ENCODE assay signal across 1 cellular context in the genomic region with DNA sequence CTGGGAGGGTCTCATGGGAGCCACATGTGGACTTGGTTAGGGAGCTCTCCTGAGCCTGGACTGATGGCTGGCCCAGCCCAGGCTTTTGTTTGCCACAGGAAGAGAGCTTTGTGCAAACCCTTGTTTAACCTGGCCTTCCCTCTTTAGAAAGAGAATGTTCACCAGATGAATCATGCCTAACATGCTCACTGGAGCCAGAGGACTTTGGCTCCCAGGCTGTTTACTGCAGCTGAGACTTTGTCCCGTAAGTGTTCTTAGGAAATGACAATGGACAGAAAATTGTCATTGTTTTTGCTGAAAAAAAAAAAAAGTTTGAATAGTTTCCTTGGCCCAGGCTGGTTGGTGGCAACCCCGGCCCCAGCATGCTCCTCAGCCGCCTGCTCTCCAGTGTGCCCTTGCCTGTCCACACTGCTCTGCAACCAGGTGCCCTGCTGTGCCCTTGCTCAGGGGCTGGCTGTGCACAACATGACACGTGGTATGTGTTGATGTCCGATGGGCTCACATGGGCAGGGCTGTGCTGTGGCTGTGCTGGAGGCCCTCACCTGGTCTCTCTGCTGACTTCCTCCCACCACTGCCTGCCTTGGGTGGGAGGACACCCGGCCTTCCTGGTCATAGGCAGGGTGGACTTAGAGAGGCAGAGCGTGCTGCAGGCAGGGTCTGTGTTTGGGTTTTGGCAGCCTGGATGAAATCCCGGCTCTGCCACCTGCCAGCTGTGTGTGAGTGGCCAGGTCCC.
TF ChIP-seq lines count a peak whose summit lies in the region.

No MANE protein-coding gene starts in this region.

TF ChIP-seq in HepG2, 621 proteins besides CTCF, POLR2A, EP300 and RAD21 (continued from another document and continues in another):
- TF ChIP-seq, protein P1, sequence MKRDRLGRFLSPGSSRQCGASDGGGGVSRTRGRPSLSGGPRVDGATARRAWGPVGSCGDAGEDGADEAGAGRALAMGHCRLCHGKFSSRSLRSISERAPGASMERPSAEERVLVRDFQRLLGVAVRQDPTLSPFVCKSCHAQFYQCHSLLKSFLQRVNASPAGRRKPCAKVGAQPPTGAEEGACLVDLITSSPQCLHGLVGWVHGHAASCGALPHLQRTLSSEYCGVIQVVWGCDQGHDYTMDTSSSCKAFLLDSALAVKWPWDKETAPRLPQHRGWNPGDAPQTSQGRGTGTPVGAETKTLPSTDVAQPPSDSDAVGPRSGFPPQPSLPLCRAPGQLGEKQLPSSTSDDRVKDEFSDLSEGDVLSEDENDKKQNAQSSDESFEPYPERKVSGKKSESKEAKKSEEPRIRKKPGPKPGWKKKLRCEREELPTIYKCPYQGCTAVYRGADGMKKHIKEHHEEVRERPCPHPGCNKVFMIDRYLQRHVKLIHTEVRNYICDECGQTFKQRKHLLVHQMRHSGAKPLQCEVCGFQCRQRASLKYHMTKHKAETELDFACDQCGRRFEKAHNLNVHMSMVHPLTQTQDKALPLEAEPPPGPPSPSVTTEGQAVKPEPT (CRISPR knock-in tag; IDR thresholded peaks at IDR 0.05; ENCODE audit: low read depth), result peak; percentile 79; the same call in 1 of the 2 replicates
- peak; percentile 13 for TF ChIP-seq YY1 (IDR thresholded peaks at IDR 0.05; ENCODE audit: insufficient read depth, insufficient replicate concordance, low read depth, low read length)
- TF ChIP-seq, protein P2, sequence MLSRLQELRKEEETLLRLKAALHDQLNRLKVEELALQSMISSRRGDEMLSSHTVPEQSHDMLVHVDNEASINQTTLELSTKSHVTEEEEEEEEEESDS (CRISPR knock-in tag; IDR thresholded peaks at IDR 0.05; ENCODE audit: borderline replicate concordance), result 0 out of 2 replicates have a peak, but pooled peaks have one; percentile 69
- TF ChIP-seq, protein P3, sequence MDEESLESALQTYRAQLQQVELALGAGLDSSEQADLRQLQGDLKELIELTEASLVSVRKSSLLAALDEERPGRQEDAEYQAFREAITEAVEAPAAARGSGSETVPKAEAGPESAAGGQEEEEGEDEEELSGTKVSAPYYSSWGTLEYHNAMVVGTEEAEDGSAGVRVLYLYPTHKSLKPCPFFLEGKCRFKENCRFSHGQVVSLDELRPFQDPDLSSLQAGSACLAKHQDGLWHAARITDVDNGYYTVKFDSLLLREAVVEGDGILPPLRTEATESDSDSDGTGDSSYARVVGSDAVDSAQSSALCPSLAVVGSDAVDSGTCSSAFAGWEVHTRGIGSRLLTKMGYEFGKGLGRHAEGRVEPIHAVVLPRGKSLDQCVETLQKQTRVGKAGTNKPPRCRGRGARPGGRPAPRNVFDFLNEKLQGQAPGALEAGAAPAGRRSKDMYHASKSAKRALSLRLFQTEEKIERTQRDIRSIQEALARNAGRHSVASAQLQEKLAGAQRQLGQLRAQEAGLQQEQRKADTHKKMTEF (CRISPR knock-in tag; IDR thresholded peaks at IDR 0.05), result peak; percentile 91
- no peak for TF ChIP-seq RFX3 (CRISPR knock-in tag; IDR thresholded peaks at IDR 0.05)
- TF ChIP-seq, protein P4, sequence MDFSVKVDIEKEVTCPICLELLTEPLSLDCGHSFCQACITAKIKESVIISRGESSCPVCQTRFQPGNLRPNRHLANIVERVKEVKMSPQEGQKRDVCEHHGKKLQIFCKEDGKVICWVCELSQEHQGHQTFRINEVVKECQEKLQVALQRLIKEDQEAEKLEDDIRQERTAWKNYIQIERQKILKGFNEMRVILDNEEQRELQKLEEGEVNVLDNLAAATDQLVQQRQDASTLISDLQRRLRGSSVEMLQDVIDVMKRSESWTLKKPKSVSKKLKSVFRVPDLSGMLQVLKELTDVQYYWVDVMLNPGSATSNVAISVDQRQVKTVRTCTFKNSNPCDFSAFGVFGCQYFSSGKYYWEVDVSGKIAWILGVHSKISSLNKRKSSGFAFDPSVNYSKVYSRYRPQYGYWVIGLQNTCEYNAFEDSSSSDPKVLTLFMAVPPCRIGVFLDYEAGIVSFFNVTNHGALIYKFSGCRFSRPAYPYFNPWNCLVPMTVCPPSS (IDR thresholded peaks at IDR 0.05), result no peak
- TF ChIP-seq, protein P5, sequence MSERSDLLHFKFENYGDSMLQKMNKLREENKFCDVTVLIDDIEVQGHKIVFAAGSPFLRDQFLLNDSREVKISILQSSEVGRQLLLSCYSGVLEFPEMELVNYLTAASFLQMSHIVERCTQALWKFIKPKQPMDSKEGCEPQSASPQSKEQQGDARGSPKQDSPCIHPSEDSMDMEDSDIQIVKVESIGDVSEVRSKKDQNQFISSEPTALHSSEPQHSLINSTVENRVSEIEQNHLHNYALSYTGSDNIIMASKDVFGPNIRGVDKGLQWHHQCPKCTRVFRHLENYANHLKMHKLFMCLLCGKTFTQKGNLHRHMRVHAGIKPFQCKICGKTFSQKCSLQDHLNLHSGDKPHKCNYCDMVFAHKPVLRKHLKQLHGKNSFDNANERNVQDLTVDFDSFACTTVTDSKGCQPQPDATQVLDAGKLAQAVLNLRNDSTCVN (CRISPR knock-in tag; IDR thresholded peaks at IDR 0.05; ENCODE audit: borderline replicate concordance), result peak; percentile 78
- TF ChIP-seq ZNF557 (CRISPR knock-in tag; IDR thresholded peaks at IDR 0.05), result no peak
- no peak for TF ChIP-seq TP53 (CRISPR knock-in tag; conservative IDR thresholded peaks at IDR 0.05)
- TF ChIP-seq ZFP36L1 (CRISPR knock-in tag; IDR thresholded peaks at IDR 0.05), result peak; percentile 77
- TF ChIP-seq ZFP82 (CRISPR knock-in tag; IDR thresholded peaks at IDR 0.05; ENCODE audit: borderline replicate concordance), result no peak
- TF ChIP-seq ZNF335 (CRISPR knock-in tag; IDR thresholded peaks at IDR 0.05), result no peak
- TF ChIP-seq RELA (CRISPR knock-in tag; IDR thresholded peaks at IDR 0.05), result no peak
- peak; percentile 70; the same call in 1 of the 2 replicates for TF ChIP-seq ZNF501 (CRISPR knock-in tag; IDR thresholded peaks at IDR 0.05)
- TF ChIP-seq ZBTB8A (CRISPR knock-in tag; IDR thresholded peaks at IDR 0.05; ENCODE audit: borderline replicate concordance, low read depth), result no peak
- TF ChIP-seq MIER2 (CRISPR knock-in tag; IDR thresholded peaks at IDR 0.05), result peak; percentile 69; the same call in 1 of the 2 replicates
- TF ChIP-seq FOSL1 (CRISPR knock-in tag; IDR thresholded peaks at IDR 0.05; ENCODE audit: borderline replicate concordance), result peak; percentile 81; the same call in 1 of the 2 replicates
- TF ChIP-seq, protein P6, sequence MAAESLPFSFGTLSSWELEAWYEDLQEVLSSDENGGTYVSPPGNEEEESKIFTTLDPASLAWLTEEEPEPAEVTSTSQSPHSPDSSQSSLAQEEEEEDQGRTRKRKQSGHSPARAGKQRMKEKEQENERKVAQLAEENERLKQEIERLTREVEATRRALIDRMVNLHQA (CRISPR knock-in tag; IDR thresholded peaks at IDR 0.05), result no peak
- TF ChIP-seq NFRKB (IDR thresholded peaks at IDR 0.05), result no peak
- TF ChIP-seq, protein P7, sequence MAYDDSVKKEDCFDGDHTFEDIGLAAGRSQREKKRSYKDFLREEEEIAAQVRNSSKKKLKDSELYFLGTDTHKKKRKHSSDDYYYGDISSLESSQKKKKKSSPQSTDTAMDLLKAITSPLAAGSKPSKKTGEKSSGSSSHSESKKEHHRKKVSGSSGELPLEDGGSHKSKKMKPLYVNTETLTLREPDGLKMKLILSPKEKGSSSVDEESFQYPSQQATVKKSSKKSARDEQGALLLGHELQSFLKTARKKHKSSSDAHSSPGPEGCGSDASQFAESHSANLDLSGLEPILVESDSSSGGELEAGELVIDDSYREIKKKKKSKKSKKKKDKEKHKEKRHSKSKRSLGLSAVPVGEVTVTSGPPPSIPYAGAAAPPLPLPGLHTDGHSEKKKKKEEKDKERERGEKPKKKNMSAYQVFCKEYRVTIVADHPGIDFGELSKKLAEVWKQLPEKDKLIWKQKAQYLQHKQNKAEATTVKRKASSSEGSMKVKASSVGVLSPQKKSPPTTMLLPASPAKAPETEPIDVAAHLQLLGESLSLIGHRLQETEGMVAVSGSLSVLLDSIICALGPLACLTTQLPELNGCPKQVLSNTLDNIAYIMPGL (CRISPR knock-in tag; IDR thresholded peaks at IDR 0.05; ENCODE audit: borderline replicate concordance in 1 of 2, low read depth in 1 of 2), result peak; percentile 60 to 71; a peak in 2 of 4 replicates
- TF ChIP-seq ZNF790 (CRISPR knock-in tag; IDR thresholded peaks at IDR 0.05; ENCODE audit: borderline replicate concordance), result no peak
- TF ChIP-seq ZNF816 (CRISPR knock-in tag; IDR thresholded peaks at IDR 0.05; ENCODE audit: borderline replicate concordance), result no peak; the same call in 1 of the 2 replicates
- TF ChIP-seq MED1 (CRISPR knock-in tag; IDR thresholded peaks at IDR 0.05), result peak; percentile 88
- no peak for TF ChIP-seq NONO (IDR thresholded peaks at IDR 0.05)
- 0 out of 2 replicates have a peak, but pooled peaks have one; percentile 47 for TF ChIP-seq NONO (CRISPR knock-in tag; conservative IDR thresholded peaks at IDR 0.05)
- TF ChIP-seq FOXK2 (IDR thresholded peaks at IDR 0.05), result no peak
- peak; percentile 56; the same call in 1 of the 2 replicates for TF ChIP-seq SMAD3 (CRISPR knock-in tag; IDR thresholded peaks at IDR 0.05)
- peak; percentile 66; the same call in 1 of the 2 replicates for TF ChIP-seq ZNF747 (CRISPR knock-in tag; IDR thresholded peaks at IDR 0.05; ENCODE audit: borderline replicate concordance)
- TF ChIP-seq NFYC (CRISPR knock-in tag; IDR thresholded peaks at IDR 0.05), result 0 out of 2 replicates have a peak, but pooled peaks have one; percentile 7
- TF ChIP-seq SYNCRIP (IDR thresholded peaks at IDR 0.05; ENCODE audit: insufficient read depth, low read depth, low read length), result no peak
- peak; percentile 27; the same call in 1 of the 2 replicates for TF ChIP-seq ZZZ3 (CRISPR knock-in tag; IDR thresholded peaks at IDR 0.05; ENCODE audit: borderline replicate concordance)
- TF ChIP-seq SNAPC2 (CRISPR knock-in tag; IDR thresholded peaks at IDR 0.05), result 0 out of 2 replicates have a peak, but pooled peaks have one; percentile 38
- TF ChIP-seq ZNF549 (CRISPR knock-in tag; IDR thresholded peaks at IDR 0.05), result no peak
- TF ChIP-seq, protein P8, sequence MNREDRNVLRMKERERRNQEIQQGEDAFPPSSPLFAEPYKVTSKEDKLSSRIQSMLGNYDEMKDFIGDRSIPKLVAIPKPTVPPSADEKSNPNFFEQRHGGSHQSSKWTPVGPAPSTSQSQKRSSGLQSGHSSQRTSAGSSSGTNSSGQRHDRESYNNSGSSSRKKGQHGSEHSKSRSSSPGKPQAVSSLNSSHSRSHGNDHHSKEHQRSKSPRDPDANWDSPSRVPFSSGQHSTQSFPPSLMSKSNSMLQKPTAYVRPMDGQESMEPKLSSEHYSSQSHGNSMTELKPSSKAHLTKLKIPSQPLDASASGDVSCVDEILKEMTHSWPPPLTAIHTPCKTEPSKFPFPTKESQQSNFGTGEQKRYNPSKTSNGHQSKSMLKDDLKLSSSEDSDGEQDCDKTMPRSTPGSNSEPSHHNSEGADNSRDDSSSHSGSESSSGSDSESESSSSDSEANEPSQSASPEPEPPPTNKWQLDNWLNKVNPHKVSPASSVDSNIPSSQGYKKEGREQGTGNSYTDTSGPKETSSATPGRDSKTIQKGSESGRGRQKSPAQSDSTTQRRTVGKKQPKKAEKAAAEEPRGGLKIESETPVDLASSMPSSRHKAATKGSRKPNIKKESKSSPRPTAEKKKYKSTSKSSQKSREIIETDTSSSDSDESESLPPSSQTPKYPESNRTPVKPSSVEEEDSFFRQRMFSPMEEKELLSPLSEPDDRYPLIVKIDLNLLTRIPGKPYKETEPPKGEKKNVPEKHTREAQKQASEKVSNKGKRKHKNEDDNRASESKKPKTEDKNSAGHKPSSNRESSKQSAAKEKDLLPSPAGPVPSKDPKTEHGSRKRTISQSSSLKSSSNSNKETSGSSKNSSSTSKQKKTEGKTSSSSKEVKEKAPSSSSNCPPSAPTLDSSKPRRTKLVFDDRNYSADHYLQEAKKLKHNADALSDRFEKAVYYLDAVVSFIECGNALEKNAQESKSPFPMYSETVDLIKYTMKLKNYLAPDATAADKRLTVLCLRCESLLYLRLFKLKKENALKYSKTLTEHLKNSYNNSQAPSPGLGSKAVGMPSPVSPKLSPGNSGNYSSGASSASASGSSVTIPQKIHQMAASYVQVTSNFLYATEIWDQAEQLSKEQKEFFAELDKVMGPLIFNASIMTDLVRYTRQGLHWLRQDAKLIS (CRISPR knock-in tag; IDR thresholded peaks at IDR 0.05), result no peak
- TF ChIP-seq ZNF12 (CRISPR knock-in tag; IDR thresholded peaks at IDR 0.05), result peak; percentile 57
- peak; percentile 84 for TF ChIP-seq ASH2L (IDR thresholded peaks at IDR 0.05; ENCODE audit: insufficient read length, low read depth, low read length)
- TF ChIP-seq ETV6 (CRISPR knock-in tag; conservative IDR thresholded peaks at IDR 0.05), result 0 out of 2 replicates have a peak, but pooled peaks have one; percentile 33
- peak; percentile 52; the same call in 1 of the 2 replicates for TF ChIP-seq SPEN (CRISPR knock-in tag; IDR thresholded peaks at IDR 0.05; ENCODE audit: low read depth)
- no peak for TF ChIP-seq ZFP36 (IDR thresholded peaks at IDR 0.05; ENCODE audit: borderline replicate concordance, low read depth, low read length, partially characterized antibody)
- TF ChIP-seq U2AF1 (optimal IDR thresholded peaks at IDR 0.05; ENCODE audit: low read depth, low read length), result no peak
- TF ChIP-seq HIVEP1 (CRISPR knock-in tag; IDR thresholded peaks at IDR 0.05), result peak; percentile 51; the same call in 1 of the 2 replicates
- no peak for TF ChIP-seq FOXM1 (CRISPR knock-in tag; IDR thresholded peaks at IDR 0.05)
- TF ChIP-seq, protein P9, sequence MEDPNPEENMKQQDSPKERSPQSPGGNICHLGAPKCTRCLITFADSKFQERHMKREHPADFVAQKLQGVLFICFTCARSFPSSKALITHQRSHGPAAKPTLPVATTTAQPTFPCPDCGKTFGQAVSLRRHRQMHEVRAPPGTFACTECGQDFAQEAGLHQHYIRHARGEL (CRISPR knock-in tag; IDR thresholded peaks at IDR 0.05), result no peak
- TF ChIP-seq, protein P10, sequence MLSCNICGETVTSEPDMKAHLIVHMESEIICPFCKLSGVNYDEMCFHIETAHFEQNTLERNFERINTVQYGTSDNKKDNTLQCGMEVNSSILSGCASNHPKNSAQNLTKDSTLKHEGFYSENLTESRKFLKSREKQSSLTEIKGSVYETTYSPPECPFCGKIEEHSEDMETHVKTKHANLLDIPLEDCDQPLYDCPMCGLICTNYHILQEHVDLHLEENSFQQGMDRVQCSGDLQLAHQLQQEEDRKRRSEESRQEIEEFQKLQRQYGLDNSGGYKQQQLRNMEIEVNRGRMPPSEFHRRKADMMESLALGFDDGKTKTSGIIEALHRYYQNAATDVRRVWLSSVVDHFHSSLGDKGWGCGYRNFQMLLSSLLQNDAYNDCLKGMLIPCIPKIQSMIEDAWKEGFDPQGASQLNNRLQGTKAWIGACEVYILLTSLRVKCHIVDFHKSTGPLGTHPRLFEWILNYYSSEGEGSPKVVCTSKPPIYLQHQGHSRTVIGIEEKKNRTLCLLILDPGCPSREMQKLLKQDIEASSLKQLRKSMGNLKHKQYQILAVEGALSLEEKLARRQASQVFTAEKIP (CRISPR knock-in tag; IDR thresholded peaks at IDR 0.05; ENCODE audit: borderline replicate concordance), result no peak
- TF ChIP-seq, protein P11, sequence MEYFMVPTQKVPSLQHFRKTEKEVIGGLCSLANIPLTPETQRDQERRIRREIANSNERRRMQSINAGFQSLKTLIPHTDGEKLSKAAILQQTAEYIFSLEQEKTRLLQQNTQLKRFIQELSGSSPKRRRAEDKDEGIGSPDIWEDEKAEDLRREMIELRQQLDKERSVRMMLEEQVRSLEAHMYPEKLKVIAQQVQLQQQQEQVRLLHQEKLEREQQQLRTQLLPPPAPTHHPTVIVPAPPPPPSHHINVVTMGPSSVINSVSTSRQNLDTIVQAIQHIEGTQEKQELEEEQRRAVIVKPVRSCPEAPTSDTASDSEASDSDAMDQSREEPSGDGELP (IDR thresholded peaks at IDR 0.05; ENCODE audit: borderline replicate concordance, low read depth), result peak; percentile 78
- TF ChIP-seq TCF7L2 (IDR thresholded peaks at IDR 0.05; ENCODE audit: low read depth, low read length), result no peak
- TF ChIP-seq ZNF274 (CRISPR knock-in tag; IDR thresholded peaks at IDR 0.05), result peak; percentile 46; the same call in 1 of the 2 replicates
- TF ChIP-seq ZNF180 (CRISPR knock-in tag; IDR thresholded peaks at IDR 0.05; ENCODE audit: borderline replicate concordance, low read depth), result no peak
- TF ChIP-seq SETDB1 (CRISPR knock-in tag; IDR thresholded peaks at IDR 0.05; ENCODE audit: borderline replicate concordance), result peak; percentile 84; the same call in 1 of the 2 replicates
